ENCODE assay signal across 8 cellular contexts in the genomic region with DNA sequence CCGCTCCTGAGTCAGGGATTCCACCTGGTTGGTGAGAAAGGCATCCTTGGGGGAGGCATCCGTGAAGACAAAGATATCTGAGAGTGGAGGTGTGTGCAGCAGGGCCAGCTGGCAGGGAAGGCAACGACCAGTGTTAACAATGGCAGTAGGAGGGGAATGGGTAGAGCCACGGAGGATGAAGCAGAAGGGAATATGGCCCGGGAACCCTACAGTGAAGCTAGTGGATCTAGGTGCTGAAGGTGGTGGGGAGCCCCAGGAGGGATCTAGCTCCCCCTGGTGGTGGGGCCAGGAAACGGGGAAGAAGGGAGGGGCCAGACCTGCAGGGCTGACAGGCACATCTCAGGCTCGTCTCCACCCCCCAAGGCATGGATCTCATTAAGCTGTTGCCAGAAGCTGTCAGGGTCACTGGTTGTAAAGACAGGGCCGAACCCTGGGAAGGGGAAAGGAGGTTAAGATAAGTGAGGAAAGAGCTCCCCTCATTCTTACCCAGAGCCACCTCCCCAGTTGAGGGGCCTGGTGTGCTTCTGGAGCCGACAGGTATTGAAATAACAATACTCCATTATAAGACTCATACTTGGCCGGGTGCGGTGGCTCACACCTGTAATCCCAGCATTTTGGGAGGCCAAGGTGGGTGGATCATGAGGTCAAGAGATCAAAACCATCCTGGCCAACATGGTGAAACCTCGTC. TPM values are rescaled to one million over a fixed set of nuclear protein-coding genes. Genes with fewer than 3 reads are reported as not detected.
DNase-seq lines count a peak whose midpoint lies in the region; ATAC-seq and TF ChIP-seq lines count a peak whose summit lies in the region.

No MANE protein-coding gene starts in this region.

- H3K9me3 Mint-ChIP-seq in T-cell, result no peaks in the 10 kb centered on the region
- peaks cover 2% of the 10 kb centered on the region for H3K9me3 Mint-ChIP-seq in activated naive CD8-positive, alpha-beta T cell treated with anti-CD3 and anti-CD28 coated beads for 36 hours

- H2AFZ ChIP-seq in DND-41 (ENCODE audit: low read depth, low read length), result no peak overlapping the region

- H3K27me3 ChIP-seq in DND-41 (ENCODE audit: insufficient read depth, low read length, poor library complexity), result no peaks in the 10 kb centered on the region
- no peaks in the 10 kb centered on the region for H3K27me3 ChIP-seq in right atrium auricular region

- H3K36me3 ChIP-seq in DND-41 (ENCODE audit: insufficient read depth, low read length) (no peaks in the 10 kb centered on the region), right atrium auricular region (no peaks in the 10 kb centered on the region)

- H4K20me1 ChIP-seq in DND-41 (ENCODE audit: insufficient read depth, low read length), result no peaks in the 10 kb centered on the region

- H3K4me3 Mint-ChIP-seq in T-cell, result no peak overlapping the region
- no peak overlapping the region for H3K4me3 Mint-ChIP-seq in activated naive CD8-positive, alpha-beta T cell treated with anti-CD3 and anti-CD28 coated beads for 36 hours

- DNase-seq in DND-41 (peak; percentile 83), LNCaP clone FGC (ENCODE audit: low read depth) (no peak), T-cell (peak; percentile 46 to 81 (median 70)), right atrium auricular region (ENCODE audit: low spot score) (peak; percentile 67), dedifferentiated amniotic fluid mesenchymal stem cell (ENCODE audit: extremely low spot score) (no peak)
- DNase-seq in activated naive CD8-positive, alpha-beta T cell treated with anti-CD3 and anti-CD28 coated beads for 36 hours, result peak; percentile 81
- peak; percentile 64 to 81 for DNase-seq in stimulated activated CD4-positive, alpha-beta T cell treated with anti-CD3 and anti-CD28 coated beads, Interleukin-15, amount 100 ng/mL, for 48 hours (ENCODE audit: low read depth in 2 of 2)

- no peaks in the 10 kb centered on the region for H3K79me2 ChIP-seq in DND-41 (ENCODE audit: insufficient read depth, low read length)

- H3K27ac ChIP-seq in DND-41 (ENCODE audit: low read length) (no peak overlapping the region), right atrium auricular region (no peak overlapping the region)

- no peaks in the 10 kb centered on the region for H3K36me3 Mint-ChIP-seq in T-cell
- peaks cover 18% of the 10 kb centered on the region for H3K36me3 Mint-ChIP-seq in activated naive CD8-positive, alpha-beta T cell treated with anti-CD3 and anti-CD28 coated beads for 36 hours

- peaks cover 24 to 30% (median 29%) of the 10 kb centered on the region in 3 donors for H3K4me1 Mint-ChIP-seq in T-cell
- peaks cover 18% of the 10 kb centered on the region for H3K4me1 Mint-ChIP-seq in activated naive CD8-positive, alpha-beta T cell treated with anti-CD3 and anti-CD28 coated beads for 36 hours

- H3K4me1 ChIP-seq in DND-41 (ENCODE audit: insufficient read depth, low read length) (peaks cover 16% of the 10 kb centered on the region), right atrium auricular region (peaks cover 0 to 4% of the 10 kb centered on the region in 2 donors)

- no peak overlapping the region for H3K4me2 ChIP-seq in DND-41 (ENCODE audit: insufficient read depth, low read length)

- no peak overlapping the region for H3K9ac ChIP-seq in DND-41 (ENCODE audit: low read depth, low read length)

- peak; percentile 93 for TF ChIP-seq CTCF in DND-41 (IDR thresholded peaks at IDR 0.05; ENCODE audit: borderline replicate concordance, extremely low read depth, low read length, poor library complexity, severe bottlenecking)
- TF ChIP-seq CTCF in LNCaP clone FGC (IDR thresholded peaks at IDR 0.05; ENCODE audit: control insufficient read depth, extremely low read depth, insufficient read depth), result peak; percentile 78
- peak; percentile 44 to 75 for TF ChIP-seq CTCF in right atrium auricular region (IDR thresholded peaks at IDR 0.05)

- H3K4me3 ChIP-seq in DND-41 (ENCODE audit: low read depth in 1 of 2, low read length in 2 of 2) (no peak overlapping the region), LNCaP clone FGC (ENCODE audit: low read depth, low read length) (no peak overlapping the region), right atrium auricular region (no peak overlapping the region)

- POLR2A ChIA-PET in T-cell (lab: Charles Lee), result no interaction called here

- ATAC-seq in DND-41 (ENCODE audit: insufficient read depth, low read depth) (peak; percentile 78), T-cell (replicated peaks in 1 of 4) (peak; percentile 62 to 75 (median 68)), GM18873 (IDR thresholded peaks at IDR 0.05; ENCODE audit: low FRiP score, unreplicated experiment) (no peak)

- CTCF ChIA-PET in T-cell (lab: Charles Lee), result interaction anchor here (0.6 to 1.6 kb wide), 14 partner anchors 17 to 373 kb away, joined by 3 to 18 read pairs (median 4); a partner anchor contains a TSS

- H3K27me3 Mint-ChIP-seq in T-cell, result no peaks in the 10 kb centered on the region
- no peaks in the 10 kb centered on the region for H3K27me3 Mint-ChIP-seq in activated naive CD8-positive, alpha-beta T cell treated with anti-CD3 and anti-CD28 coated beads for 36 hours

- no peaks in the 10 kb centered on the region for H3K9me3 ChIP-seq in DND-41 (ENCODE audit: insufficient read depth, low read length, severe bottlenecking)
- no peaks in the 10 kb centered on the region for H3K9me3 ChIP-seq in right atrium auricular region

- peak overlapping the region; percentile 12 to 13 for H3K27ac Mint-ChIP-seq in T-cell
- no peak overlapping the region for H3K27ac Mint-ChIP-seq in activated naive CD8-positive, alpha-beta T cell treated with anti-CD3 and anti-CD28 coated beads for 36 hours

RNA-seq across cellular contexts. Expression of a gene that starts 7.3 kb away (rescaled TPM):
- 1 to 10 TPM; 1.4 to 8.0 (median 2.1) TPM for total RNA-seq in T-cell
- total RNA-seq in activated naive CD8-positive, alpha-beta T cell treated with anti-CD3 and anti-CD28 coated beads for 36 hours, result 1 to 10 TPM; 1.6 to 1.7 TPM
- total RNA-seq in right atrium auricular region, result 1 to 10 TPM; 4.1 to 7.5 TPM

RNA-seq across cellular contexts. Expression of a gene that starts 7.4 kb away (rescaled TPM):
- total RNA-seq in T-cell (10 to 100 TPM in 1 of 5 donors, 1 to 10 TPM in 4; 3.1 to 10.7 (median 4.1) TPM), right atrium auricular region (not detected)
- total RNA-seq in activated naive CD8-positive, alpha-beta T cell treated with anti-CD3 and anti-CD28 coated beads for 36 hours, result 1 to 10 TPM; 7.6 to 9.5 TPM

RNA-seq across cellular contexts. Expression of a gene that starts 25.7 kb away (rescaled TPM):
- total RNA-seq in T-cell (10 to 100 TPM; 44.4 to 71.0 (median 62.5) TPM), right atrium auricular region (10 to 100 TPM; 15.3 to 24.6 TPM)
- 100 to 1,000 TPM; 176 to 181 TPM for total RNA-seq in activated naive CD8-positive, alpha-beta T cell treated with anti-CD3 and anti-CD28 coated beads for 36 hours

RNA-seq across cellular contexts. Expression of a gene that starts 30.0 kb away (rescaled TPM):
- total RNA-seq in T-cell (10 to 100 TPM; 13.7 to 22.4 (median 14.4) TPM), right atrium auricular region (under 1 TPM; 0.37 to 0.98 TPM)
- 10 to 100 TPM; 48.1 to 53.4 TPM for total RNA-seq in activated naive CD8-positive, alpha-beta T cell treated with anti-CD3 and anti-CD28 coated beads for 36 hours

RNA-seq across cellular contexts. Expression of a gene that starts 33.5 kb away (rescaled TPM):
- total RNA-seq in T-cell, result 100 to 1,000 TPM in 4 of 5 donors, 10 to 100 TPM in 1; 89.5 to 146 (median 112) TPM
- total RNA-seq in activated naive CD8-positive, alpha-beta T cell treated with anti-CD3 and anti-CD28 coated beads for 36 hours, result 100 to 1,000 TPM; 328 to 329 TPM
- total RNA-seq in right atrium auricular region, result 100 to 1,000 TPM in 1 of 2 donors, 10 to 100 TPM in 1; 90.9 to 194 TPM

Comparison
In these comparisons a context has a peak if more than half of its experiments do, and no peak if none do; other contexts are left out.
1. DNase-seq: peak in DND-41 (single experiment), T-cell (34 of 34), activated naive CD8-positive, alpha-beta T cell treated with anti-CD3 and anti-CD28 coated beads for 36 hours (single experiment), right atrium auricular region (single experiment) and stimulated activated CD4-positive, alpha-beta T cell treated with anti-CD3 and anti-CD28 coated beads, Interleukin-15, amount 100 ng/mL, for 48 hours (2 of 2); none in LNCaP clone FGC (single experiment) and dedifferentiated amniotic fluid mesenchymal stem cell (single experiment).
2. RNA of a gene that starts 7.4 kb away (total RNA-seq): 7.6 to 9.5 TPM in activated naive CD8-positive, alpha-beta T cell treated with anti-CD3 and anti-CD28 coated beads for 36 hours and 3.1 to 10.7 TPM in T-cell; not detected in right atrium auricular region; every median in the first group is over 4 times any median in the second.
3. Peak in every context shown above with its lines, with median percentiles within 50 percentile points of each other: CTCF ChIP-seq.